Comparison of ENCODE assay signal across 2 cellular contexts in the genomic region with DNA sequence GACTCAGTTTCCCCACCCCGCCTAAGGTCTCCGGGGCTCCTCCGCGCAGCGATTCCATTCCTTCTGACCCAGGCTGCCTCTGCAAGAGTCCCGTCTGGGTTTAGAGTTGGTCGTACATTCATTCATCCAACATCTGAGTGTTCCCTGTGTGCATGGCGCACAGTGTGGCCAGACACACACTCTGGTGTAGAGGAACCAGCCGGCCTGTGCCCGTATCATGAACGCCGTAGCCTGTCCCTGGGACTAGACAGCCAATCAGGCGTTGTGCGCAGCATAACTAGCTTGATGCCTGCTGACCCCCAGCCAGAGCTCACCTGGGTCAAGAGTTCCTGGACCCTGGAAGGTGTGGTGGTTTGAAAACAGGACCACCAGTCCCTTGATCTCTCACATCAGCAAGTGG.
TF ChIP-seq lines count a peak whose summit lies in the region.

No MANE protein-coding gene starts in this region.

TF ChIP-seq in HepG2, 621 proteins besides CTCF, POLR2A, EP300 and RAD21:
- TF ChIP-seq ZNF878 (CRISPR knock-in tag; IDR thresholded peaks at IDR 0.05) (no peak), ZNF703 (CRISPR knock-in tag; IDR thresholded peaks at IDR 0.05; ENCODE audit: borderline replicate concordance) (no peak), MEIS2 (CRISPR knock-in tag; IDR thresholded peaks at IDR 0.05) (no peak), TOPORS (CRISPR knock-in tag; IDR thresholded peaks at IDR 0.05) (no peak), BHLHE40 (IDR thresholded peaks at IDR 0.05; ENCODE audit: low read length) (no peak), HOXA9 (CRISPR knock-in tag; IDR thresholded peaks at IDR 0.05; ENCODE audit: borderline replicate concordance) (no peak), THAP9 (CRISPR knock-in tag; IDR thresholded peaks at IDR 0.05; ENCODE audit: borderline replicate concordance) (no peak), NR3C1 (CRISPR knock-in tag; IDR thresholded peaks at IDR 0.05) (no peak)

TF ChIP-seq in K562, 482 proteins besides CTCF, POLR2A, EP300 and RAD21:
- TF ChIP-seq ZKSCAN1 (IDR thresholded peaks at IDR 0.05; ENCODE audit: low read depth, low read length): peak; percentile 90
- TF ChIP-seq, protein P1, sequence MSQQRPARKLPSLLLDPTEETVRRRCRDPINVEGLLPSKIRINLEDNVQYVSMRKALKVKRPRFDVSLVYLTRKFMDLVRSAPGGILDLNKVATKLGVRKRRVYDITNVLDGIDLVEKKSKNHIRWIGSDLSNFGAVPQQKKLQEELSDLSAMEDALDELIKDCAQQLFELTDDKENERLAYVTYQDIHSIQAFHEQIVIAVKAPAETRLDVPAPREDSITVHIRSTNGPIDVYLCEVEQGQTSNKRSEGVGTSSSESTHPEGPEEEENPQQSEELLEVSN (IDR thresholded peaks at IDR 0.05; ENCODE audit: borderline replicate concordance in 1 of 2, extremely low read depth in 1 of 2, insufficient read depth in 1 of 2, insufficient read length in 1 of 2, low read depth in 1 of 2, low read length in 1 of 2, poor library complexity in 1 of 2, severe bottlenecking in 1 of 2): no peak
